In the genomic region with DNA sequence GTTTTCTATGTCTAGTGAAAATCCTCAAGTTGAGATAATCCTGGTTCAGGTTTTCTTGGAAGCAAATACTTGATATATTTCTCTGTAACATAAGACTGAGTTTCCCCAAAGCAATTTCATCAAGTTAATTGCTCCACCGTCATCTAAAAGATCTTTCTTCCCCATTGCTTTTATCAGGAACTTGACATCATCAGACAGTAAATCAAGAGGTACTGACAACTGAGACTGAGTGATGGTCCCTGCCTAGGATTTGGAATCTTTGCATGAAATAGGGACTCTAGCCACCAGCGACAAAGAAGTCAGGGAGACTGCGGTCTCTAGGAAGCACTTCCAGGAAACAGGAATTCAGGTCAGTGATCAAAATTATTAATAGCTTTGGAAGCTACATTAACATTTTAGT, we compare ENCODE assay signal across 28 cellular contexts. TPM values are rescaled to one million over a fixed set of nuclear protein-coding genes. Genes with fewer than 3 reads are reported as not detected.
DNase-seq lines count a peak whose midpoint lies in the region; ATAC-seq, FAIRE-seq and TF ChIP-seq lines count a peak whose summit lies in the region.
"Had no signal": no experiment of that assay in that cellular context is flagged by ENCODE, and none has a peak within 500 bp of the region (broad histone marks: within the 10 kb centered on the region; RNA-seq: fewer than 3 reads in every experiment).

No MANE protein-coding gene starts in this region.

- peak overlapping the region; percentile 53; the same call in 1 of the 2 replicates for H4K5ac ChIP-seq in IMR-90 (ENCODE audit: low read depth, low read length)

- H3K4me1 Mint-ChIP-seq in activated CD8-positive, alpha-beta T cell treated with anti-CD3 and anti-CD28 coated beads, Interleukin-2, amount 10 ng/mL, durations not matched to agents 7 days and 5 days (ENCODE audit: low read depth): no peaks in the 10 kb centered on the region
- H3K4me1 Mint-ChIP-seq: CD14-positive monocyte; CD8-positive, alpha-beta memory T cell had no signal

- TF ChIP-seq RAD21 in SK-N-SH (IDR thresholded peaks at IDR 0.05; ENCODE audit: low read length) (no peak), IMR-90 (IDR thresholded peaks at IDR 0.05; ENCODE audit: low read length) (no peak), K562 (CRISPR knock-in tag; conservative IDR thresholded peaks at IDR 0.05 in 1 of 2, IDR thresholded peaks at IDR 0.05 in 1 of 2) (no peak), neural cell (conservative IDR thresholded peaks at IDR 0.05) (no peak)

- no peak overlapping the region for H2AK9ac ChIP-seq in IMR-90 (replicated peaks; ENCODE audit: low read depth, low read length, poor library complexity)

- dilution Hi-C loops in IMR-90 (cut with HindIII; ENCODE audit: low sequenced_read_pairs, unreplicated experiment): no loop called here

- WGBS in SK-N-SH (ENCODE audit: low lambda C conversion rate): 85% methylated on average over 3 of the region's 3 CpGs
- 50% methylated on average over 1 of the region's 3 CpGs; no CpG with 5 or more reads in 1 of the 2 experiments for WGBS in IMR-90 (ENCODE audit: extremely low coverage in 2 of 2, insufficient read length in 1 of 2), 2 experiments
- 7% methylated on average over 3 of the region's 3 CpGs for whole genome bisulfite sequencing in K562 (ENCODE audit: insufficient coverage, low coverage, missing lambda C conversion rate)

- H2AFZ ChIP-seq in SK-N-SH (ENCODE audit: low read depth) (no peak overlapping the region), IMR-90 (replicated peaks; ENCODE audit: low read length, poor library complexity) (no peak overlapping the region), K562 (ENCODE audit: low read depth, low read length) (no peak overlapping the region), neural cell (ENCODE audit: low read depth, low read length) (no peak overlapping the region)
- H2AFZ ChIP-seq: GM23248 had no signal

- H3K27ac ChIP-seq in SK-N-SH (ENCODE audit: low read depth in 2 of 2, low read length in 1 of 2) (no peak overlapping the region), IMR-90 (ENCODE audit: insufficient read depth, low read length) (no peak overlapping the region), K562 (ENCODE audit: extremely low read depth, low read depth, low read length) (no peak overlapping the region), neural cell (ENCODE audit: low read length) (no peak overlapping the region)
- H3K27ac ChIP-seq: A549; BLaER1 treated with 17β-estradiol and CSF1 and Interleukin-3, amounts not matched to agents 10 nM and 100 nM; GM23248 had no signal

- H3K4me3 ChIP-seq in SK-N-SH (ENCODE audit: low read depth in 2 of 2, low read length in 1 of 2) (no peak overlapping the region), IMR-90 (ENCODE audit: insufficient read depth, low read depth, low read length) (no peak overlapping the region), K562 (no peak overlapping the region), neural cell (ENCODE audit: low read length) (no peak overlapping the region)
- H3K4me3 ChIP-seq: A549; BLaER1 treated with 17β-estradiol and CSF1 and Interleukin-3, amounts not matched to agents 10 nM and 100 nM; GM23248 had no signal

- H3K27ac Mint-ChIP-seq in activated CD8-positive, alpha-beta T cell treated with anti-CD3 and anti-CD28 coated beads, Interleukin-2, amount 10 ng/mL, durations not matched to agents 7 days and 5 days: no peak overlapping the region
- H3K27ac Mint-ChIP-seq: CD14-positive monocyte; CD4-positive, alpha-beta T cell; CD8-positive, alpha-beta memory T cell had no signal

- H3K9me1 ChIP-seq in IMR-90 (ENCODE audit: insufficient read depth, low read length) (peaks cover 3% of the 10 kb centered on the region; the same call in 1 of the 2 replicates), K562 (ENCODE audit: control insufficient read depth, insufficient read depth, low read length) (no peaks in the 10 kb centered on the region)

- H2BK15ac ChIP-seq in IMR-90 (ENCODE audit: low read depth, low read length): no peak overlapping the region

- DNase-seq in SK-N-SH (no peak), IMR-90 (no peak), K562 (ENCODE audit: extremely low read depth in 1 of 4, low spot score in 3 of 4) (no peak), HuH-7 (ENCODE audit: low spot score) (no peak)
- no peak for DNase-seq in activated CD8-positive, alpha-beta T cell treated with anti-CD3 and anti-CD28 coated beads, Interleukin-2, amount 10 ng/mL, durations not matched to agents 7 days and 5 days
- DNase-seq: 8988T; ACHN; AML-193; BE2C; Calu3; CD4-positive, alpha-beta T cell; CD8-positive, alpha-beta memory T cell; DMS79 treated with DMSO at 0.1 percent for 48 hours; GF-D8; GM23248; H9 had no signal

- H3K9ac ChIP-seq in SK-N-SH (no peak overlapping the region), IMR-90 (ENCODE audit: low read depth, low read length) (no peak overlapping the region), K562 (ENCODE audit: insufficient read depth in 1 of 2, low read depth in 2 of 2, low read length in 2 of 2) (no peak overlapping the region), neural cell (ENCODE audit: low read length) (no peak overlapping the region)
- H3K9ac ChIP-seq: BLaER1 treated with 17β-estradiol and CSF1 and Interleukin-3, amounts not matched to agents 10 nM and 100 nM; GM23248 had no signal

- no peak overlapping the region for H3K4ac ChIP-seq in IMR-90 (ENCODE audit: low read depth, low read length)

- no peaks in the 10 kb centered on the region for H3K4me1 ChIP-seq in SK-N-SH (ENCODE audit: control insufficient read depth in 1 of 2, insufficient read depth in 2 of 2, low read depth in 1 of 2, low read length in 1 of 2)
- H3K4me1 ChIP-seq in IMR-90 (ENCODE audit: control insufficient read depth, insufficient read depth, low read length): peaks cover 4% of the 10 kb centered on the region
- H3K4me1 ChIP-seq in K562 (replicated peaks in 1 of 2; ENCODE audit: control insufficient read depth in 2 of 2, insufficient read depth in 2 of 2, low read length in 2 of 2): no peaks in the 10 kb centered on the region
- H3K4me1 ChIP-seq: A549, BE2C had no signal

- H3K9me2 ChIP-seq in SK-N-SH: no peaks in the 10 kb centered on the region
- no peaks in the 10 kb centered on the region for H3K9me2 ChIP-seq in neural cell (ENCODE audit: insufficient read depth, low read length)

- ATAC-seq in SK-N-SH treated with all-trans-retinoic acid at 6 μM for 48 hours (no peak), IMR-90 (ENCODE audit: low read depth) (no peak), K562 (no peak), GM21381 (IDR thresholded peaks at IDR 0.05; ENCODE audit: unreplicated experiment) (no peak)
- no peak for ATAC-seq in activated CD8-positive, alpha-beta T cell treated with anti-CD3 and anti-CD28 coated beads, Interleukin-2, amount 10 ng/mL, durations not matched to agents 7 days and 5 days
- ATAC-seq: A549, HCT116 had no signal

- H4K20me1 ChIP-seq in SK-N-SH (ENCODE audit: insufficient read depth) (no peaks in the 10 kb centered on the region), IMR-90 (ENCODE audit: insufficient read depth, low read length) (no peaks in the 10 kb centered on the region), K562 (replicated peaks; ENCODE audit: control insufficient read depth, insufficient read depth, low read length) (no peaks in the 10 kb centered on the region), neural cell (ENCODE audit: insufficient read depth) (no peaks in the 10 kb centered on the region)
- H4K20me1 ChIP-seq: BLaER1 treated with 17β-estradiol and CSF1 and Interleukin-3, amounts not matched to agents 10 nM and 100 nM had no signal

- no peak overlapping the region for H3K23ac ChIP-seq in IMR-90 (ENCODE audit: low read depth, low read length)

- BruUV-seq in IMR-90 (replicated peaks; lab: Mats Ljungman, UMichigan) (no TSS peak), K562 (replicated peaks; lab: Mats Ljungman, UMichigan) (no TSS peak)

- no peaks in the 10 kb centered on the region for H3K9me3 Mint-ChIP-seq in activated CD8-positive, alpha-beta T cell treated with anti-CD3 and anti-CD28 coated beads, Interleukin-2, amount 10 ng/mL, durations not matched to agents 7 days and 5 days (ENCODE audit: insufficient read depth)
- H3K9me3 Mint-ChIP-seq: CD14-positive monocyte; CD4-positive, alpha-beta T cell; H9 had no signal

- no peak overlapping the region for H3K14ac ChIP-seq in IMR-90 (replicated peaks; ENCODE audit: low read depth, low read length)

- no peak overlapping the region for H2BK20ac ChIP-seq in IMR-90 (ENCODE audit: low read depth, low read length)

- no peak for FAIRE-seq in K562 (lab: Jason Lieb, UNC)
- FAIRE-seq: A549, GM12891, GM18507, H1 had no signal

- H3K4me2 ChIP-seq in SK-N-SH (no peak overlapping the region), IMR-90 (ENCODE audit: low read depth, low read length) (no peak overlapping the region), K562 (ENCODE audit: insufficient read depth, low read length) (no peak overlapping the region), neural cell (ENCODE audit: low read length) (no peak overlapping the region)
- H3K4me2 ChIP-seq: A549 had no signal

- H3K79me2 ChIP-seq in SK-N-SH (ENCODE audit: insufficient read depth) (no peaks in the 10 kb centered on the region), K562 (ENCODE audit: control insufficient read depth, insufficient read depth, low read length) (no peaks in the 10 kb centered on the region), neural cell (replicated peaks; ENCODE audit: insufficient read depth, low read length) (no peaks in the 10 kb centered on the region)

- no peaks in the 10 kb centered on the region for H3K79me1 ChIP-seq in IMR-90 (ENCODE audit: low read depth in 1 of 2, low read length in 2 of 2)

- in situ Hi-C loops in IMR-90 (cut with MboI; ENCODE audit: low sequenced_read_pairs): no loop called here
- in situ Hi-C loops in K562 (cut with MboI): no loop called here

- H2BK120ac ChIP-seq in IMR-90 (ENCODE audit: low read depth, low read length): no peak overlapping the region

- no peak overlapping the region for H2AK5ac ChIP-seq in IMR-90 (ENCODE audit: low read depth, low read length)

- POLR2A ChIA-PET in SK-N-SH (lab: Yijun Ruan, JAX) (no interaction called here), IMR-90 (lab: Charles Lee; ENCODE audit: unreplicated experiment) (no interaction called here), K562 (lab: Yijun Ruan, JAX) (no interaction called here)
- POLR2A ChIA-PET in activated CD8-positive, alpha-beta T cell treated with anti-CD3 and anti-CD28 coated beads, Interleukin-2, amount 10 ng/mL, durations not matched to agents 7 days and 5 days (lab: Charles Lee): no interaction called here

- H3K27me3 ChIP-seq in SK-N-SH (ENCODE audit: insufficient read depth): no peaks in the 10 kb centered on the region
- no peaks in the 10 kb centered on the region for H3K27me3 ChIP-seq in IMR-90 (ENCODE audit: control insufficient read depth, insufficient read depth, low read length)
- no peaks in the 10 kb centered on the region for H3K27me3 ChIP-seq in K562 (ENCODE audit: control insufficient read depth in 2 of 2, insufficient read depth in 2 of 2, low read length in 2 of 2)
- H3K27me3 ChIP-seq in neural cell (ENCODE audit: insufficient read depth, low read depth, low read length): no peaks in the 10 kb centered on the region
- H3K27me3 ChIP-seq: BE2C; BLaER1 treated with 17β-estradiol and CSF1 and Interleukin-3, amounts not matched to agents 10 nM and 100 nM had no signal

- CTCF ChIA-PET in SK-N-SH (lab: Yijun Ruan, JAX): no interaction called here
- CTCF ChIA-PET in IMR-90 (lab: Yijun Ruan, JAX): interaction anchor here (0.9 kb wide), 1 partner anchor 368 kb away, joined by 3 read pairs; no protein-coding TSS in a partner anchor
- CTCF ChIA-PET in K562 (lab: Yijun Ruan, JAX; ENCODE audit: low intra/inter-chr PET ratio): no interaction called here
- CTCF ChIA-PET in activated CD8-positive, alpha-beta T cell treated with anti-CD3 and anti-CD28 coated beads, Interleukin-2, amount 10 ng/mL, durations not matched to agents 7 days and 5 days (lab: Charles Lee): no interaction called here

- TF ChIP-seq EP300 in SK-N-SH (IDR thresholded peaks at IDR 0.05; ENCODE audit: borderline replicate concordance in 1 of 2, low read depth in 1 of 2, low read length in 1 of 2) (no peak), K562 (IDR thresholded peaks at IDR 0.05; ENCODE audit: low read length) (no peak), neural cell (conservative IDR thresholded peaks at IDR 0.05; ENCODE audit: poor library complexity, severe bottlenecking) (peak; percentile 30)

- intact Hi-C loops in IMR-90 (cut with micrococcal nuclease): no loop called here
- intact Hi-C loops in K562 (cut with micrococcal nuclease): no loop called here

- no peak for TF ChIP-seq POLR2A in IMR-90 (IDR thresholded peaks at IDR 0.05; ENCODE audit: low read depth, low read length)
- no peak for TF ChIP-seq POLR2A in K562 (conservative IDR thresholded peaks at IDR 0.05)

- H3K36me3 ChIP-seq in SK-N-SH (replicated peaks in 1 of 2; ENCODE audit: control insufficient read depth in 1 of 2, insufficient read depth in 2 of 2, low read length in 1 of 2): no peaks in the 10 kb centered on the region
- H3K36me3 ChIP-seq in IMR-90 (ENCODE audit: control insufficient read depth, insufficient read depth, low read length): no peaks in the 10 kb centered on the region
- H3K36me3 ChIP-seq in K562 (ENCODE audit: control insufficient read depth, insufficient read depth, low read length): no peaks in the 10 kb centered on the region
- H3K36me3 ChIP-seq in neural cell (ENCODE audit: insufficient read depth, low read length): no peaks in the 10 kb centered on the region
- H3K36me3 ChIP-seq: BE2C; BLaER1 treated with 17β-estradiol and CSF1 and Interleukin-3, amounts not matched to agents 10 nM and 100 nM had no signal

- no peak overlapping the region; the same call in 1 of the 2 replicates for H3K18ac ChIP-seq in IMR-90 (ENCODE audit: low read depth, low read length)

- no peak overlapping the region for H2BK5ac ChIP-seq in IMR-90 (ENCODE audit: low read depth, low read length, poor library complexity, severe bottlenecking)

- H3K4me3 Mint-ChIP-seq in activated CD8-positive, alpha-beta T cell treated with anti-CD3 and anti-CD28 coated beads, Interleukin-2, amount 10 ng/mL, durations not matched to agents 7 days and 5 days: no peak overlapping the region
- H3K4me3 Mint-ChIP-seq: CD14-positive monocyte; CD4-positive, alpha-beta T cell; CD8-positive, alpha-beta memory T cell; H9 had no signal

- no peak overlapping the region for H4K91ac ChIP-seq in IMR-90 (ENCODE audit: insufficient read depth, low read depth, low read length)

- no peak overlapping the region for H3K56ac ChIP-seq in IMR-90 (ENCODE audit: extremely low read depth, insufficient read depth, low read length)

- H3K9me3 ChIP-seq in SK-N-SH (no peaks in the 10 kb centered on the region), IMR-90 (ENCODE audit: control insufficient read depth, insufficient read depth, low read length) (no peaks in the 10 kb centered on the region), K562 (replicated peaks; ENCODE audit: control insufficient read depth, insufficient read depth, low read depth, low read length) (no peaks in the 10 kb centered on the region), neural cell (ENCODE audit: low read length) (no peaks in the 10 kb centered on the region)
- H3K9me3 ChIP-seq: A549; BE2C; BLaER1 treated with 17β-estradiol and CSF1 and Interleukin-3, amounts not matched to agents 10 nM and 100 nM had no signal

- no peak for TF ChIP-seq CTCF in SK-N-SH (IDR thresholded peaks at IDR 0.05)
- no peak for TF ChIP-seq CTCF in IMR-90 (conservative IDR thresholded peaks at IDR 0.05; ENCODE audit: low read depth, low read length)
- no peak for TF ChIP-seq CTCF in K562 (IDR thresholded peaks at IDR 0.05 in 2 of 3, conservative IDR thresholded peaks at IDR 0.05 in 1 of 3; ENCODE audit: insufficient read depth in 2 of 3, low read depth in 1 of 3, low read length in 3 of 3)
- no peak for TF ChIP-seq CTCF in neural cell (IDR thresholded peaks at IDR 0.05; ENCODE audit: poor library complexity, severe bottlenecking)

- no peaks in the 10 kb centered on the region for H3K36me3 Mint-ChIP-seq in activated CD8-positive, alpha-beta T cell treated with anti-CD3 and anti-CD28 coated beads, Interleukin-2, amount 10 ng/mL, durations not matched to agents 7 days and 5 days (ENCODE audit: low read depth)
- H3K36me3 Mint-ChIP-seq: CD14-positive monocyte; CD8-positive, alpha-beta memory T cell had no signal

- no peak overlapping the region for H4K8ac ChIP-seq in IMR-90 (ENCODE audit: low read depth in 2 of 2, low read length in 2 of 2)

- H3K27me3 Mint-ChIP-seq in activated CD8-positive, alpha-beta T cell treated with anti-CD3 and anti-CD28 coated beads, Interleukin-2, amount 10 ng/mL, durations not matched to agents 7 days and 5 days (ENCODE audit: low read depth): no peaks in the 10 kb centered on the region
- H3K27me3 Mint-ChIP-seq: CD4-positive, alpha-beta T cell; CD8-positive, alpha-beta memory T cell had no signal

- H3F3A ChIP-seq in SK-N-SH (replicated peaks; ENCODE audit: insufficient read depth) (no peaks in the 10 kb centered on the region), neural cell (ENCODE audit: insufficient read depth, low read length, poor library complexity, severe bottlenecking) (no peaks in the 10 kb centered on the region)

RNA-seq across cellular contexts. Expression of a gene that starts 43.4 kb away (rescaled TPM):
- polyA plus RNA-seq in SK-N-SH (2012; rRNA removed) (0.02 TPM in 1 of 2 replicates, not detected in the other), IMR-90 (2012; rRNA removed) (not detected in 2 replicates), K562 (2011; rRNA removed) (not detected in 2 replicates), K562 (2014; fragmentation: Illumina TruSeq; extraction: Trizol) (not detected in 2 replicates), K562 (2014; fragmentation: Nextera tagmentation; extraction: Ambion mirVana) (not detected), K562 (2014; rRNA removed) (not detected in 2 replicates), neural cell (1.0 and 1.4 TPM in 2 replicates)
- not detected in 2 replicates for polyA plus RNA-seq in SK-N-SH (2012; cell fraction: cytosol; rRNA removed)
- 0.01 and 0.04 TPM in 2 replicates for polyA plus RNA-seq in SK-N-SH (2012; cell fraction: nucleus; rRNA removed)
- total RNA-seq in IMR-90 (2012; rRNA removed) (under 0.01 TPM in 2 replicates), K562 (2014; rRNA removed) (not detected in 2 replicates), K562 (2014; rRNA removed; fragmentation: Illumina TruSeq; extraction: Trizol) (not detected in 2 replicates), K562 (2015; rRNA removed; fragmentation: Illumina TruSeq; extraction: Trizol) (not detected in 2 replicates), K562 (2021) (not detected in 2 replicates)
- polyA plus RNA-seq in IMR-90 (2012; cell fraction: cytosol; rRNA removed): not detected in 2 replicates
- 0.01 and 0.10 TPM in 2 replicates for polyA plus RNA-seq in IMR-90 (2012; cell fraction: nucleus; rRNA removed; ENCODE audit: low replicate concordance)
- not detected in 2 replicates for total RNA-seq in K562 (2011; cell fraction: chromatin; rRNA removed; ENCODE audit: low replicate concordance)
- not detected in 2 replicates for total RNA-seq in K562 (2011; cell fraction: nucleolus; rRNA removed)
- not detected in 2 replicates for total RNA-seq in K562 (2011; cell fraction: nucleoplasm; rRNA removed)
- polyA plus RNA-seq in K562 (2011; cell fraction: cytosol; rRNA removed): not detected in 2 replicates
- polyA plus RNA-seq in K562 (2011; cell fraction: nucleus; rRNA removed): not detected in 2 replicates
- 0.04 TPM in 1 of 2 replicates, not detected in the other for polyA plus RNA-seq in K562 (2012)
- not detected in 2 replicates for polyA minus RNA-seq in K562 (2011; rRNA and poly(A)+ RNA removed)
- polyA minus RNA-seq in K562 (2011; cell fraction: cytosol; rRNA and poly(A)+ RNA removed): not detected in 2 replicates
- polyA minus RNA-seq in K562 (2011; cell fraction: nucleus; rRNA and poly(A)+ RNA removed): not detected in 2 replicates
- 2.2 and 2.4 TPM in 2 replicates for polyA minus RNA-seq in neural cell
- not detected for total RNA-seq in activated CD8-positive, alpha-beta T cell treated with anti-CD3 and anti-CD28 coated beads, Interleukin-2, amount 10 ng/mL, durations not matched to agents 7 days and 5 days
- total RNA-seq: Calu3; CD4-positive, alpha-beta T cell; CD8-positive, alpha-beta memory T cell; Daoy; G401; GM23248 had no signal
- polyA plus RNA-seq: A549; CD14-positive monocyte; CD8-positive, alpha-beta memory T cell had no signal
